11 cellular contexts compared by ENCODE assay signal in the genomic region with DNA sequence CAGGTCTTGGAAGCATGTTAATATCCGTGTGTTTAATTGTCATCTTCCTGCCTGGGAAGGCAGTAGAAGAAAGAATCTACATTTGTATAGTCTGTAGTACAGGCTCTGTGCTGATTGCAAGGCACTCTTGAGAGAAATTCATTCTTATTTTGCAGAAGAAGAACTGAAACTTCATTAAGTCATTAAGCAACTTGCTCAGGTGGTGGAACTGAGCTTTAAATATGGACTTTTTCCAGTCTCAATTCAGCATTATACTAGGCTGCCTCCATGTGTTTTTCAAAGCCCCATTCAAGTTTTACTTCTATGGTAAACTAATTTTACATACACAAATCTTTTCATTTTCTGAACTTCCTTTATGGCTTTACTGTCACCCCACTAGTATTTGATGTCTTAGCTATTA. TPM values are rescaled to one million over a fixed set of nuclear protein-coding genes. Genes with fewer than 3 reads are reported as not detected.
DNase-seq lines count a peak whose midpoint lies in the region; ATAC-seq, FAIRE-seq and TF ChIP-seq lines count a peak whose summit lies in the region.
"Had no signal": no experiment of that assay in that cellular context is flagged by ENCODE, and none has a peak within 500 bp of the region (broad histone marks: within the 10 kb centered on the region; RNA-seq: fewer than 3 reads in every experiment).

No MANE protein-coding gene starts in this region.

- intact Hi-C loops in stomach (cut with DNase I; ENCODE audit: low total_unique reads), result no loop called here
- intact Hi-C loops in sciatic nerve (cut with DNase I), result no loop called here

- H3K27ac Mint-ChIP-seq in effector memory CD8-positive, alpha-beta T cell, result peak overlapping the region in 1 of 2 donors; percentile 53

- no peak for TF ChIP-seq EP300 in stomach (IDR thresholded peaks at IDR 0.05)

- H3K79me2 ChIP-seq in OCI-LY1 (ENCODE audit: insufficient read depth, low read length), result peaks cover 45% of the 10 kb centered on the region

- H2AFZ ChIP-seq in OCI-LY1 (ENCODE audit: low read length), result no peak overlapping the region

- H3K27me3 Mint-ChIP-seq in effector memory CD8-positive, alpha-beta T cell, result no peaks in the 10 kb centered on the region

- H3K4me1 ChIP-seq in OCI-LY1 (ENCODE audit: insufficient read depth, low read length, severe bottlenecking), result peaks cover 14% of the 10 kb centered on the region
- H3K4me1 ChIP-seq in stomach, result peaks cover 0 to 25% (median 8%) of the 10 kb centered on the region in 4 donors

- H3K9me3 ChIP-seq in OCI-LY1 (ENCODE audit: low read length) (no peaks in the 10 kb centered on the region), stomach (no peaks in the 10 kb centered on the region)
- H3K9me3 ChIP-seq: BLaER1 treated with 17β-estradiol and CSF1 and Interleukin-3, amounts not matched to agents 10 nM and 100 nM; left lung had no signal

- peaks cover 10% of the 10 kb centered on the region for H3F3A ChIP-seq in OCI-LY1 (ENCODE audit: insufficient read depth, low read length)

- peaks cover 42% of the 10 kb centered on the region for H3K36me3 ChIP-seq in OCI-LY1 (ENCODE audit: insufficient read depth, low read length)
- peaks cover 0 to 16% (median 7%) of the 10 kb centered on the region in 4 donors for H3K36me3 ChIP-seq in stomach

- FAIRE-seq in GM18507 (lab: Jason Lieb, UNC), result peak; percentile 87

- TF ChIP-seq CTCF in OCI-LY1 (IDR thresholded peaks at IDR 0.05; ENCODE audit: low read length) (no peak), stomach (IDR thresholded peaks at IDR 0.05) (no peak)

- H3K9ac ChIP-seq in OCI-LY1 (ENCODE audit: low read length), result no peak overlapping the region
- H3K9ac ChIP-seq: BLaER1 treated with 17β-estradiol and CSF1 and Interleukin-3, amounts not matched to agents 10 nM and 100 nM had no signal

- peaks cover 15 to 61% of the 10 kb centered on the region in 2 donors for H3K4me1 Mint-ChIP-seq in effector memory CD8-positive, alpha-beta T cell (ENCODE audit: low read depth in 2 of 2)

- TF ChIP-seq POLR2A in stomach (IDR thresholded peaks at IDR 0.05), result no peak

- peaks cover 37% of the 10 kb centered on the region for H3K36me3 Mint-ChIP-seq in effector memory CD8-positive, alpha-beta T cell (ENCODE audit: insufficient read depth)

- H3K9me3 Mint-ChIP-seq in effector memory CD8-positive, alpha-beta T cell, result no peaks in the 10 kb centered on the region

- H3K27me3 ChIP-seq in OCI-LY1 (ENCODE audit: insufficient read depth, low read length), result no peaks in the 10 kb centered on the region
- H3K27me3 ChIP-seq in stomach, result no peaks in the 10 kb centered on the region
- H3K27me3 ChIP-seq: BLaER1 treated with 17β-estradiol and CSF1 and Interleukin-3, amounts not matched to agents 10 nM and 100 nM; left lung had no signal

- WGBS in stomach, 5 donors, result 70 to 83% (median 80%) methylated on average over 1 of the region's 1 CpG

- peaks cover 2% of the 10 kb centered on the region; the same call in 1 of the 2 replicates for H4K20me1 ChIP-seq in OCI-LY1 (ENCODE audit: insufficient read depth, low read length)

- DNase-seq in GM18507 (ENCODE audit: extremely low spot score, insufficient read length, low read depth) (no peak), stomach (no peak), NCI-H510A treated with DMSO at 0.1 percent for 48 hours (lab: John Stamatoyannopoulos, UW) (no peak), sciatic nerve (ENCODE audit: low spot score) (no peak)
- DNase-seq in effector memory CD8-positive, alpha-beta T cell, result no peak
- DNase-seq: anterior cingulate cortex, left lung had no signal

- H3K9me2 ChIP-seq in OCI-LY1 (ENCODE audit: low read depth, low read length), result no peaks in the 10 kb centered on the region

- peak overlapping the region in 1 of 2 donors; percentile 11 for H3K4me3 Mint-ChIP-seq in effector memory CD8-positive, alpha-beta T cell

- H3K4me2 ChIP-seq in OCI-LY1 (ENCODE audit: low read length), result peak overlapping the region; percentile 20; the same call in 1 of the 2 replicates

- peak; percentile 89 for ATAC-seq in GM21423 (IDR thresholded peaks at IDR 0.05; ENCODE audit: unreplicated experiment)
- peak; percentile 93 for ATAC-seq in HG03066 (IDR thresholded peaks at IDR 0.05; ENCODE audit: low read depth, unreplicated experiment)
- ATAC-seq in effector memory CD8-positive, alpha-beta T cell (replicated peaks), result no peak
- no peak for ATAC-seq in sciatic nerve
- ATAC-seq: left lung had no signal

- peak overlapping the region; percentile 42 for H3K27ac ChIP-seq in OCI-LY1 (ENCODE audit: low read depth, low read length, poor library complexity, severe bottlenecking)
- H3K27ac ChIP-seq in stomach, result no peak overlapping the region
- H3K27ac ChIP-seq: BLaER1 treated with 17β-estradiol and CSF1 and Interleukin-3, amounts not matched to agents 10 nM and 100 nM; left lung had no signal

- H3K4me3 ChIP-seq in OCI-LY1 (ENCODE audit: low read depth, low read length, poor library complexity, severe bottlenecking) (no peak overlapping the region), stomach (no peak overlapping the region)
- H3K4me3 ChIP-seq: BLaER1 treated with 17β-estradiol and CSF1 and Interleukin-3, amounts not matched to agents 10 nM and 100 nM; left lung had no signal

RNA-seq across cellular contexts. Expression of gene ZNF451, which starts 18.7 kb away (rescaled TPM):
- total RNA-seq in stomach (100 to 1,000 TPM in 2 of 5 donors, 10 to 100 TPM in 3; 20.3 to 402 (median 84.5) TPM), sciatic nerve (68.1 TPM)
- 10 to 100 TPM in 2 of 3 donors, 1 to 10 TPM in 1; 6.0 to 13.7 (median 10.0) TPM for polyA plus RNA-seq in stomach

Comparison
In these comparisons a context has a peak if more than half of its experiments do, and no peak if none do; other contexts are left out.
1. ATAC-seq: peak in GM21423 (single experiment) and HG03066 (single experiment); none in effector memory CD8-positive, alpha-beta T cell (single experiment) and sciatic nerve (single experiment).